In genomic region chr2:30148850-30149249, GRCh38 we compare ENCODE assay signal across 11 cellular contexts. TPM values are rescaled to one million over a fixed set of nuclear protein-coding genes. Genes with fewer than 3 reads are reported as not detected.
A peak's percentile ranks its signal among the peaks of the same experiment; 100 is the strongest.
DNase-seq lines count a peak whose midpoint lies in the region; ATAC-seq and TF ChIP-seq lines count a peak whose summit lies in the region.
"Had no signal": no experiment of that assay in that cellular context is flagged by ENCODE, and none has a peak within 500 bp of the region (broad histone marks: within the 10 kb centered on the region; RNA-seq: fewer than 3 reads in every experiment).

No MANE protein-coding gene starts in this region.

- no peak for DNase-seq in activated CD4-positive, alpha-beta T cell treated with anti-CD3 and anti-CD28 coated beads for 36 hours
- no peak for DNase-seq in activated CD4-positive, alpha-beta T cell treated with anti-CD3 and anti-CD28 coated beads, Interleukin-2, amount 50 U/mL, for 1 hour
- DNase-seq in T-helper 17 cell (no peak), GM10248 (ENCODE audit: extremely low spot score) (no peak), Peyer's patch (no peak)
- DNase-seq in stimulated activated naive CD8-positive, alpha-beta T cell treated with anti-CD3 and anti-CD28 coated beads, Interleukin-15, amount 100 ng/mL, for 72 hours: no peak
- DNase-seq: hypothalamus, NCI-H1092 treated with DMSO at 0.1 percent for 48 hours, tibial artery had no signal

- TF ChIP-seq CTCF in GM10248 (IDR thresholded peaks at IDR 0.05; ENCODE audit: control extremely low read depth, extremely low read depth, low read depth, missing control alignments) (no peak), Peyer's patch (IDR thresholded peaks at IDR 0.05) (no peak)

- H3K9me3 ChIP-seq in T-helper 17 cell (ENCODE audit: control insufficient read depth, low read length, poor library complexity, severe bottlenecking) (no peaks in the 10 kb centered on the region), iPS-15b (ENCODE audit: control insufficient read depth, insufficient read depth, low read length) (no peaks in the 10 kb centered on the region), Peyer's patch (no peaks in the 10 kb centered on the region)
- H3K9me3 ChIP-seq: tibial artery had no signal

- H3K4me3 ChIP-seq in iPS-15b (ENCODE audit: low read depth, low read length) (peak overlapping the region; percentile 70), Peyer's patch (peak overlapping the region in 2 of 4 donors; percentile 10 to 96)

- no peak for TF ChIP-seq POLR2A in Peyer's patch (IDR thresholded peaks at IDR 0.05)

- H3K4me1 Mint-ChIP-seq in activated CD4-positive, alpha-beta T cell treated with anti-CD3 and anti-CD28 coated beads for 36 hours: peaks cover 59% of the 10 kb centered on the region
- H3K4me1 Mint-ChIP-seq in T-helper 17 cell: peaks cover 50% of the 10 kb centered on the region
- H3K4me1 Mint-ChIP-seq in stimulated activated naive CD8-positive, alpha-beta T cell treated with anti-CD3 and anti-CD28 coated beads, Interleukin-15, amount 100 ng/mL, for 72 hours: peaks cover 48% of the 10 kb centered on the region

- H3K9ac ChIP-seq in iPS-15b (ENCODE audit: low read depth, low read length): peak overlapping the region; percentile 12

- POLR2A ChIA-PET in activated CD4-positive, alpha-beta T cell treated with anti-CD3 and anti-CD28 coated beads for 36 hours (lab: Charles Lee): interaction anchor here (0.6 to 4.1 kb wide), 5 partner anchors 16 to 451 kb away, joined by 3 to 43 read pairs (median 3); partner anchors contain the start of gene LBH
- POLR2A ChIA-PET in GM10248 (lab: Yijun Ruan, JAX): interaction anchor here (1.6 kb wide), 1 partner anchor 83 kb away, joined by 4 read pairs; no protein-coding TSS in a partner anchor

- no peaks in the 10 kb centered on the region for H3K9me3 Mint-ChIP-seq in activated CD4-positive, alpha-beta T cell treated with anti-CD3 and anti-CD28 coated beads for 36 hours (ENCODE audit: low read depth)
- no peaks in the 10 kb centered on the region for H3K9me3 Mint-ChIP-seq in stimulated activated naive CD8-positive, alpha-beta T cell treated with anti-CD3 and anti-CD28 coated beads, Interleukin-15, amount 100 ng/mL, for 72 hours

- peak overlapping the region; percentile 58 for H3K27ac Mint-ChIP-seq in activated CD4-positive, alpha-beta T cell treated with anti-CD3 and anti-CD28 coated beads for 36 hours
- H3K27ac Mint-ChIP-seq in T-helper 17 cell: peak overlapping the region; percentile 93
- H3K27ac Mint-ChIP-seq in stimulated activated naive CD8-positive, alpha-beta T cell treated with anti-CD3 and anti-CD28 coated beads, Interleukin-15, amount 100 ng/mL, for 72 hours: no peak overlapping the region

- peaks cover 37% of the 10 kb centered on the region for H3K4me1 ChIP-seq in iPS-15b (ENCODE audit: control insufficient read depth, insufficient read depth, low read length)
- peaks cover 0 to 30% (median 18%) of the 10 kb centered on the region in 4 donors for H3K4me1 ChIP-seq in Peyer's patch

- intact Hi-C loops in activated CD4-positive, alpha-beta T cell treated with anti-CD3 and anti-CD28 coated beads for 36 hours (cut with DNase I, micrococcal nuclease): loop anchor here (5.0 to 10.0 kb wide), 7 partner anchors 188 to 1757 kb away; partner anchors contain the start of genes EHD3 (in 1 of the 2), FOSL2 (in 1 of the 2), LCLAT1 (in 1 of the 2) and WDR43 (in 1 of the 2)

- H3K27ac ChIP-seq in Peyer's patch: peak overlapping the region in 1 of 4 donors; percentile 100

- H3K27me3 ChIP-seq in iPS-15b (ENCODE audit: control insufficient read depth, insufficient read depth, low read length) (peaks cover 5% of the 10 kb centered on the region), Peyer's patch (no peaks in the 10 kb centered on the region)
- H3K27me3 ChIP-seq: tibial artery had no signal

- no peaks in the 10 kb centered on the region for H3K27me3 Mint-ChIP-seq in activated CD4-positive, alpha-beta T cell treated with anti-CD3 and anti-CD28 coated beads for 36 hours
- H3K27me3 Mint-ChIP-seq in T-helper 17 cell: no peaks in the 10 kb centered on the region
- no peaks in the 10 kb centered on the region for H3K27me3 Mint-ChIP-seq in stimulated activated naive CD8-positive, alpha-beta T cell treated with anti-CD3 and anti-CD28 coated beads, Interleukin-15, amount 100 ng/mL, for 72 hours

- H3K36me3 ChIP-seq in iPS-15b (ENCODE audit: control insufficient read depth, insufficient read depth, low read length) (no peaks in the 10 kb centered on the region), Peyer's patch (peaks cover 0 to 6% (median 0%) of the 10 kb centered on the region in 3 donors)

- peaks cover 10% of the 10 kb centered on the region for H3K36me3 Mint-ChIP-seq in activated CD4-positive, alpha-beta T cell treated with anti-CD3 and anti-CD28 coated beads for 36 hours (ENCODE audit: low read depth)
- peaks cover 10% of the 10 kb centered on the region for H3K36me3 Mint-ChIP-seq in T-helper 17 cell (ENCODE audit: low read depth)

- CTCF ChIA-PET in activated CD4-positive, alpha-beta T cell treated with anti-CD3 and anti-CD28 coated beads for 36 hours (lab: Charles Lee): interaction anchor here (0.7 to 7.3 kb wide), 8 partner anchors 9 to 563 kb away, joined by 3 to 114 read pairs (median 4); no protein-coding TSS in a partner anchor
- CTCF ChIA-PET in GM10248 (lab: Yijun Ruan, JAX): interaction anchor here (1.5 to 8.1 kb wide), 7 partner anchors 9 to 563 kb away, joined by 7 to 97 read pairs (median 15); no protein-coding TSS in a partner anchor

- peak overlapping the region; percentile 75 for H3K4me3 Mint-ChIP-seq in activated CD4-positive, alpha-beta T cell treated with anti-CD3 and anti-CD28 coated beads for 36 hours
- H3K4me3 Mint-ChIP-seq in T-helper 17 cell: peak overlapping the region; percentile 95
- peak overlapping the region; percentile 76 to 83 for H3K4me3 Mint-ChIP-seq in stimulated activated naive CD8-positive, alpha-beta T cell treated with anti-CD3 and anti-CD28 coated beads, Interleukin-15, amount 100 ng/mL, for 72 hours

- no peak for ATAC-seq in activated CD4-positive, alpha-beta T cell treated with anti-CD3 and anti-CD28 coated beads for 36 hours
- ATAC-seq in T-helper 17 cell (no peak), GM19467 (IDR thresholded peaks at IDR 0.05; ENCODE audit: unreplicated experiment) (no peak)
- no peak for ATAC-seq in stimulated activated naive CD8-positive, alpha-beta T cell treated with anti-CD3 and anti-CD28 coated beads, Interleukin-15, amount 100 ng/mL, for 72 hours

RNA-seq across cellular contexts. Expression of gene YPEL5, which starts 2.0 kb away (rescaled TPM):
- total RNA-seq in activated CD4-positive, alpha-beta T cell treated with anti-CD3 and anti-CD28 coated beads for 36 hours: 10 to 100 TPM; 27.2 to 35.8 TPM
- total RNA-seq in T-helper 17 cell (100 to 1,000 TPM; 614 to 922 TPM), Peyer's patch (10 to 100 TPM; 39.8 to 75.1 (median 59.0) TPM)

Comparison
In these comparisons a context has a peak if more than half of its experiments do, and no peak if none do; other contexts are left out.
1. H3K27ac Mint-ChIP-seq: peak in activated CD4-positive, alpha-beta T cell treated with anti-CD3 and anti-CD28 coated beads for 36 hours (single experiment) and T-helper 17 cell (single experiment); none in stimulated activated naive CD8-positive, alpha-beta T cell treated with anti-CD3 and anti-CD28 coated beads, Interleukin-15, amount 100 ng/mL, for 72 hours (0 of 2).
2. RNA of gene YPEL5, which starts 2.0 kb away (total RNA-seq): 614 to 922 TPM in T-helper 17 cell; 39.8 to 75.1 TPM in Peyer's patch and 27.2 to 35.8 TPM in activated CD4-positive, alpha-beta T cell treated with anti-CD3 and anti-CD28 coated beads for 36 hours; every median in the first group is over 4 times any median in the second.
3. Peak in every context shown above with its lines, with median percentiles within 50 percentile points of each other: H3K4me3 Mint-ChIP-seq.